21 cellular contexts compared by ENCODE assay signal in the genomic region with DNA sequence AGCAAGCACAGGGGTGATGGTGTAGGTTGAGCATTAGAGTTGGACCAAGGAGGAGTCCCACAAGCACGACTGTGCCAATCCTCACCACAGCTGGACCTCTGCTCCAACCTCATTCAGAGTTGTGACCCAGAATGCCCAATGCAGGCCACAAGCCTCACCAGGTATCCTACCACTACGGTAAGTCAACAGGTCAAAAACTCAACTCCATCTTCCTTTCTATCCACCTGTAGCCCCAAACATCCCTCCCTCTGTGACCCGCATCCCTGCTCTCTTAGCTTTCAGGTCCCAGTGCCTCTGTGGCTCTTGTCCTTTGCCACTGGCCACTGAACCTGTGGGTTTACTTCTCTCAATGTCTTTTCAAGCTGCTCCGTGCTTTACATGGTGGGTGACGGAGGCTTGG.
DNase-seq lines count a peak whose midpoint lies in the region; ATAC-seq and TF ChIP-seq lines count a peak whose summit lies in the region.
"Had no signal": no experiment of that assay in that cellular context is flagged by ENCODE, and none has a peak within 500 bp of the region (broad histone marks: within the 10 kb centered on the region; RNA-seq: fewer than 3 reads in every experiment).

No MANE protein-coding gene starts in this region.

- no peak for ATAC-seq in GM21786 (IDR thresholded peaks at IDR 0.05; ENCODE audit: unreplicated experiment)
- ATAC-seq: GM23338, left lobe of liver, SK-N-SH treated with all-trans-retinoic acid at 6 μM for 48 hours had no signal

- peak overlapping the region; percentile 67 to 88 (median 71) for H3K4me3 Mint-ChIP-seq in CD8-positive, alpha-beta memory T cell
- H3K4me3 Mint-ChIP-seq in activated CD4-positive, alpha-beta memory T cell treated with anti-CD3 and anti-CD28 coated beads, Interleukin-2, amount 10 ng/mL, durations not matched to agents 7 days and 5 days: no peak overlapping the region
- H3K4me3 Mint-ChIP-seq: GM23338 had no signal

- H3K9me3 ChIP-seq in BLaER1 treated with 17β-estradiol and CSF1 and Interleukin-3, amounts not matched to agents 10 nM and 100 nM (replicated peaks in 1 of 11): no peaks in the 10 kb centered on the region
- no peaks in the 10 kb centered on the region for H3K9me3 ChIP-seq in CD8-positive, alpha-beta memory T cell (ENCODE audit: low read length)
- H3K9me3 ChIP-seq: transverse colon had no signal

- no peak overlapping the region for H3K4me3 ChIP-seq in BLaER1 treated with 17β-estradiol and CSF1 and Interleukin-3, amounts not matched to agents 10 nM and 100 nM
- H3K4me3 ChIP-seq in CD8-positive, alpha-beta memory T cell (ENCODE audit: low read length): peak overlapping the region; percentile 34
- H3K4me3 ChIP-seq: GM23338, transverse colon had no signal

- H3K4me2 ChIP-seq in BLaER1 treated with 17β-estradiol and CSF1 and Interleukin-3, amounts not matched to agents 10 nM and 100 nM: peak overlapping the region; percentile 64 to 91 (median 74)
- H3K4me2 ChIP-seq: GM23338 had no signal

- H3K4me1 Mint-ChIP-seq in CD8-positive, alpha-beta memory T cell: peaks cover 92 to 98% (median 98%) of the 10 kb centered on the region in 3 donors
- H3K4me1 Mint-ChIP-seq in activated CD4-positive, alpha-beta memory T cell treated with anti-CD3 and anti-CD28 coated beads, Interleukin-2, amount 10 ng/mL, durations not matched to agents 7 days and 5 days: peaks cover 81% of the 10 kb centered on the region

- no peaks in the 10 kb centered on the region for H3K27me3 Mint-ChIP-seq in CD8-positive, alpha-beta memory T cell
- no peaks in the 10 kb centered on the region for H3K27me3 Mint-ChIP-seq in activated CD4-positive, alpha-beta memory T cell treated with anti-CD3 and anti-CD28 coated beads, Interleukin-2, amount 10 ng/mL, durations not matched to agents 7 days and 5 days

- CTCF ChIA-PET in CD8-positive, alpha-beta memory T cell (lab: Charles Lee): interaction anchor here (0.9 to 1.7 kb wide), 8 partner anchors 9 to 76 kb away, joined by 3 to 5 read pairs (median 3); no protein-coding TSS in a partner anchor
- CTCF ChIA-PET in activated CD4-positive, alpha-beta memory T cell treated with anti-CD3 and anti-CD28 coated beads, Interleukin-2, amount 10 ng/mL, durations not matched to agents 7 days and 5 days (lab: Charles Lee): interaction anchor here (1.3 to 1.7 kb wide), 4 partner anchors 10 to 49 kb away, joined by 3 to 4 read pairs (median 4); no protein-coding TSS in a partner anchor
- CTCF ChIA-PET in GM10248 (lab: Yijun Ruan, JAX): interaction anchor here (1.0 to 2.3 kb wide), 5 partner anchors 9 to 263 kb away, joined by 3 to 10 read pairs (median 5); no protein-coding TSS in a partner anchor

- POLR2A ChIA-PET in CD8-positive, alpha-beta memory T cell (lab: Charles Lee): interaction anchor here (0.8 to 1.6 kb wide), 5 partner anchors 9 to 108 kb away, joined by 3 to 11 read pairs (median 3); no protein-coding TSS in a partner anchor
- POLR2A ChIA-PET in activated CD4-positive, alpha-beta memory T cell treated with anti-CD3 and anti-CD28 coated beads, Interleukin-2, amount 10 ng/mL, durations not matched to agents 7 days and 5 days (lab: Charles Lee): interaction anchor here (1.3 to 4.4 kb wide), 6 partner anchors 10 to 165 kb away, joined by 5 to 34 read pairs (median 7); a partner anchor contains a TSS
- POLR2A ChIA-PET in GM10248 (lab: Yijun Ruan, JAX): interaction anchor here (1.1 kb wide), 1 partner anchor 598 kb away, joined by 3 read pairs; a partner anchor contains a TSS

- no peak for DNase-seq in CD8-positive, alpha-beta memory T cell
- no peak for DNase-seq in activated CD4-positive, alpha-beta memory T cell treated with anti-CD3 and anti-CD28 coated beads, Interleukin-2, amount 10 ng/mL, durations not matched to agents 7 days and 5 days
- DNase-seq in islet precursor cell (peak; percentile 36), GM13977 (ENCODE audit: low spot score) (no peak), GM10248 (ENCODE audit: extremely low spot score) (no peak), DMS153 (lab: John Stamatoyannopoulos, UW) (no peak)
- DNase-seq: AML-193; cerebellar nuclear complex; foreskin melanocyte; KG1; NCI-H1092 treated with DMSO at 0.1 percent for 48 hours; NCI-H774; stimulated activated CD4-positive, alpha-beta T cell treated with anti-CD3 and anti-CD28 coated beads, Interleukin-4, amount 100 ng/mL, for 4 hours had no signal

- peaks cover 0 to 42% (median 4%) of the 10 kb centered on the region in 11 experiments; a peak in 7 of 22 replicates for H4K20me1 ChIP-seq in BLaER1 treated with 17β-estradiol and CSF1 and Interleukin-3, amounts not matched to agents 10 nM and 100 nM

- peaks cover 0 to 19% (median under 1%) of the 10 kb centered on the region in 11 experiments; a peak in 10 of 22 replicates for H3K36me3 ChIP-seq in BLaER1 treated with 17β-estradiol and CSF1 and Interleukin-3, amounts not matched to agents 10 nM and 100 nM
- H3K36me3 ChIP-seq in CD8-positive, alpha-beta memory T cell (ENCODE audit: insufficient read depth, low read length): peaks cover 16% of the 10 kb centered on the region
- H3K36me3 ChIP-seq: transverse colon had no signal

- in situ Hi-C loops in GM13977 (cut with MboI; ENCODE audit: low pct_unique_long_range_greater_than_20kb, low sequenced_read_pairs, unreplicated experiment): no loop called here

- H3K9ac ChIP-seq in BLaER1 treated with 17β-estradiol and CSF1 and Interleukin-3, amounts not matched to agents 10 nM and 100 nM: no peak overlapping the region
- H3K9ac ChIP-seq: parathyroid adenoma had no signal

- peaks cover 74 to 97% (median 79%) of the 10 kb centered on the region in 10 experiments for H3K4me1 ChIP-seq in BLaER1 treated with 17β-estradiol and CSF1 and Interleukin-3, amounts not matched to agents 10 nM and 100 nM
- peaks cover 96% of the 10 kb centered on the region for H3K4me1 ChIP-seq in CD8-positive, alpha-beta memory T cell (ENCODE audit: insufficient read depth, low read length)

- no peaks in the 10 kb centered on the region for H3K27me3 ChIP-seq in BLaER1 treated with 17β-estradiol and CSF1 and Interleukin-3, amounts not matched to agents 10 nM and 100 nM
- no peaks in the 10 kb centered on the region for H3K27me3 ChIP-seq in CD8-positive, alpha-beta memory T cell (ENCODE audit: insufficient read depth, low read length, poor library complexity, severe bottlenecking)
- H3K27me3 ChIP-seq: transverse colon had no signal

- H3K27ac Mint-ChIP-seq in CD8-positive, alpha-beta memory T cell: peak overlapping the region; percentile 85 to 99 (median 93)
- H3K27ac Mint-ChIP-seq in activated CD4-positive, alpha-beta memory T cell treated with anti-CD3 and anti-CD28 coated beads, Interleukin-2, amount 10 ng/mL, durations not matched to agents 7 days and 5 days: peak overlapping the region; percentile 66
- H3K27ac Mint-ChIP-seq: GM23338 had no signal

- peak overlapping the region in 4 of 11 experiments; percentile 34 to 77 (median 40); a peak in 11 of 22 replicates for H3K27ac ChIP-seq in BLaER1 treated with 17β-estradiol and CSF1 and Interleukin-3, amounts not matched to agents 10 nM and 100 nM
- peak overlapping the region; percentile 41 for H3K27ac ChIP-seq in CD8-positive, alpha-beta memory T cell (ENCODE audit: low read depth, low read length)
- H3K27ac ChIP-seq: HL-60, parathyroid adenoma had no signal

- no peaks in the 10 kb centered on the region for H3K9me3 Mint-ChIP-seq in CD8-positive, alpha-beta memory T cell
- no peaks in the 10 kb centered on the region for H3K9me3 Mint-ChIP-seq in activated CD4-positive, alpha-beta memory T cell treated with anti-CD3 and anti-CD28 coated beads, Interleukin-2, amount 10 ng/mL, durations not matched to agents 7 days and 5 days
- H3K9me3 Mint-ChIP-seq: GM23338 had no signal

- TF ChIP-seq CTCF in GM13977 (IDR thresholded peaks at IDR 0.05; ENCODE audit: extremely low read depth, insufficient read depth, missing control alignments) (no peak), GM10248 (IDR thresholded peaks at IDR 0.05; ENCODE audit: control extremely low read depth, extremely low read depth, low read depth, missing control alignments) (no peak)

- H3K36me3 Mint-ChIP-seq in CD8-positive, alpha-beta memory T cell: peaks cover 12 to 68% (median 13%) of the 10 kb centered on the region in 3 donors
- H3K36me3 Mint-ChIP-seq in activated CD4-positive, alpha-beta memory T cell treated with anti-CD3 and anti-CD28 coated beads, Interleukin-2, amount 10 ng/mL, durations not matched to agents 7 days and 5 days (ENCODE audit: low read depth): peaks cover 66% of the 10 kb centered on the region
